In the genomic region with DNA sequence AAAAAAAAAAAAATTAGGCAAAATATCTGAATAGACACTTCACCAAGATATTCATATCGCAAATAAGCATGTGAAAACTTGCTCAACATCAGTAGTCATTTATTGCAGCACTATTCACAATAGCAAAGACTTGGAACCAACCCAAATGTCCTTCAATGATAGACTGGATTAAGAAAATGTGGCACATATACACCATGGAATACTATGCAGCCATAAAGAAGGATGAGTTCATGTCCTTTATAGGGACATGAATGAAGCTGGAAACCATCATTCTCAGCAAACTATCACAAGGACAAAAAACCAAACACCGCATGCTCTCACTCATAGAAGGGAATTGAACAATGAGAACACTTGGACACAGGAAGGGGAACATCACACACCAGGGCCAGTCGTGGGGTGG, we compare ENCODE assay signal across 1 cellular context. TPM values are rescaled to one million over a fixed set of nuclear protein-coding genes. Genes with fewer than 3 reads are reported as not detected.
"Had no signal": no experiment of that assay in that cellular context is flagged by ENCODE, and none has a peak within 500 bp of the region (broad histone marks: within the 10 kb centered on the region; RNA-seq: fewer than 3 reads in every experiment).

No MANE protein-coding gene starts in this region.

RNA-seq across cellular contexts. Expression of gene CADM1, which starts 29.9 kb away (rescaled TPM):
- total RNA-seq: PC-9 had no signal
